Comparison of ENCODE assay signal across 9 cellular contexts in genomic region chr20:35568645-35569044, GRCh38. TPM values are rescaled to one million over a fixed set of nuclear protein-coding genes. Genes with fewer than 3 reads are reported as not detected.
DNase-seq lines count a peak whose midpoint lies in the region; ATAC-seq and TF ChIP-seq lines count a peak whose summit lies in the region.
"Had no signal": no experiment of that assay in that cellular context is flagged by ENCODE, and none has a peak within 500 bp of the region (broad histone marks: within the 10 kb centered on the region; RNA-seq: fewer than 3 reads in every experiment).

No MANE protein-coding gene starts in this region.

- POLR2A ChIA-PET in A673 (lab: Charles Lee; ENCODE audit: low non-redundant PET): no interaction called here

- H3K27me3 ChIP-seq in A673 (replicated peaks; ENCODE audit: insufficient read depth, low read depth, low read length, poor library complexity) (no peaks in the 10 kb centered on the region), GM06990 (replicated peaks; ENCODE audit: control insufficient read depth, insufficient read depth, low read length) (no peaks in the 10 kb centered on the region), OCI-LY3 (ENCODE audit: low read depth, low read length) (peaks cover 11% of the 10 kb centered on the region), left ventricle myocardium inferior (ENCODE audit: low read depth) (no peaks in the 10 kb centered on the region), MG63 (peaks cover 3% of the 10 kb centered on the region; the same call in 1 of the 2 replicates)
- H3K27me3 ChIP-seq: colonic mucosa had no signal

- no peaks in the 10 kb centered on the region for H3K79me2 ChIP-seq in OCI-LY3 (ENCODE audit: low read length)

- BruUV-seq in A673 (replicated peaks; lab: Mats Ljungman, UMichigan): no TSS peak

- H3K36me3 ChIP-seq in A673 (ENCODE audit: insufficient read depth, low read length, poor library complexity, severe bottlenecking): no peaks in the 10 kb centered on the region
- no peaks in the 10 kb centered on the region for H3K36me3 ChIP-seq in GM06990 (ENCODE audit: control insufficient read depth, insufficient read depth, low read length)
- no peaks in the 10 kb centered on the region for H3K36me3 ChIP-seq in OCI-LY3 (replicated peaks; ENCODE audit: low read depth, low read length)
- peaks cover 6% of the 10 kb centered on the region for H3K36me3 ChIP-seq in left ventricle myocardium inferior
- no peaks in the 10 kb centered on the region for H3K36me3 ChIP-seq in MG63
- H3K36me3 ChIP-seq: colonic mucosa had no signal

- H3K4me1 Mint-ChIP-seq in activated naive CD8-positive, alpha-beta T cell treated with anti-CD3 and anti-CD28 coated beads, Interleukin-2, amount 50 U/mL, for 24 hours: no peaks in the 10 kb centered on the region

- CTCF ChIA-PET in A673 (lab: Charles Lee): no interaction called here

- peak; percentile 32; the same call in 1 of the 2 replicates for TF ChIP-seq CTCF in A673 (conservative IDR thresholded peaks at IDR 0.05; ENCODE audit: low read depth, low read length)
- peak; percentile 33 for TF ChIP-seq CTCF in GM06990 (IDR thresholded peaks at IDR 0.05; ENCODE audit: insufficient read depth, low read length, poor library complexity, severe bottlenecking)
- TF ChIP-seq CTCF in OCI-LY3 (IDR thresholded peaks at IDR 0.05; ENCODE audit: low read depth, low read length): peak; percentile 44
- TF ChIP-seq CTCF in fibroblast of pulmonary artery (IDR thresholded peaks at IDR 0.05; ENCODE audit: low read length, missing control alignments): peak; percentile 27
- no peak for TF ChIP-seq CTCF in left ventricle myocardium inferior (IDR thresholded peaks at IDR 0.05; ENCODE audit: borderline replicate concordance)

- peaks cover 3% of the 10 kb centered on the region for H3K36me3 Mint-ChIP-seq in activated naive CD8-positive, alpha-beta T cell treated with anti-CD3 and anti-CD28 coated beads, Interleukin-2, amount 50 U/mL, for 24 hours (ENCODE audit: low read depth)

- H4K20me1 ChIP-seq in OCI-LY3 (ENCODE audit: insufficient read depth, low read length): no peaks in the 10 kb centered on the region

- no peak overlapping the region for H3K27ac Mint-ChIP-seq in activated naive CD8-positive, alpha-beta T cell treated with anti-CD3 and anti-CD28 coated beads, Interleukin-2, amount 50 U/mL, for 24 hours

- H3K4me3 ChIP-seq in A673 (ENCODE audit: low read depth, low read length, poor library complexity, severe bottlenecking): no peak overlapping the region
- H3K4me3 ChIP-seq in GM06990 (replicated peaks; ENCODE audit: low read depth, low read length): no peak overlapping the region
- no peak overlapping the region for H3K4me3 ChIP-seq in OCI-LY3 (ENCODE audit: low read length)
- H3K4me3 ChIP-seq in fibroblast of pulmonary artery (replicated peaks; ENCODE audit: low read depth, low read length): no peak overlapping the region
- H3K4me3 ChIP-seq in left ventricle myocardium inferior: no peak overlapping the region
- H3K4me3 ChIP-seq in MG63: no peak overlapping the region
- H3K4me3 ChIP-seq: colonic mucosa had no signal

- no peak overlapping the region for H2AFZ ChIP-seq in OCI-LY3 (ENCODE audit: low read depth, low read length)

- intact Hi-C loops in A673 (cut with micrococcal nuclease; ENCODE audit: unreplicated experiment): no loop called here
- intact Hi-C loops in left ventricle myocardium inferior (cut with micrococcal nuclease): no loop called here

- H3K9ac ChIP-seq in OCI-LY3 (ENCODE audit: low read length): no peak overlapping the region

- no peaks in the 10 kb centered on the region for H3K4me1 ChIP-seq in A673 (ENCODE audit: insufficient read depth, low read length, poor library complexity, severe bottlenecking)
- no peaks in the 10 kb centered on the region for H3K4me1 ChIP-seq in OCI-LY3 (ENCODE audit: low read length)
- H3K4me1 ChIP-seq in left ventricle myocardium inferior: no peaks in the 10 kb centered on the region
- H3K4me1 ChIP-seq: colonic mucosa had no signal

- H3K4me3 Mint-ChIP-seq in activated naive CD8-positive, alpha-beta T cell treated with anti-CD3 and anti-CD28 coated beads, Interleukin-2, amount 50 U/mL, for 24 hours: no peak overlapping the region

- H3K9me3 ChIP-seq in A673 (ENCODE audit: low read depth, low read length, poor library complexity, severe bottlenecking) (no peaks in the 10 kb centered on the region), OCI-LY3 (ENCODE audit: insufficient read depth, low read length) (no peaks in the 10 kb centered on the region), left ventricle myocardium inferior (replicated peaks) (peaks cover 15% of the 10 kb centered on the region), MG63 (peaks cover 5% of the 10 kb centered on the region)
- H3K9me3 ChIP-seq: colonic mucosa had no signal

- no peak for ATAC-seq in HG02885 (IDR thresholded peaks at IDR 0.05; ENCODE audit: poor library complexity, unreplicated experiment)
- ATAC-seq in activated naive CD8-positive, alpha-beta T cell treated with anti-CD3 and anti-CD28 coated beads, Interleukin-2, amount 50 U/mL, for 24 hours: no peak

- DNase-seq in A673 (ENCODE audit: low spot score) (no peak), GM06990 (ENCODE audit: extremely low read depth, insufficient read length) (no peak), fibroblast of pulmonary artery (ENCODE audit: low read depth) (no peak), left ventricle myocardium inferior (no peak), MG63 (no peak)
- no peak for DNase-seq in activated naive CD8-positive, alpha-beta T cell treated with anti-CD3 and anti-CD28 coated beads, Interleukin-2, amount 50 U/mL, for 24 hours
- DNase-seq: colonic mucosa had no signal

- H3K9me3 Mint-ChIP-seq in activated naive CD8-positive, alpha-beta T cell treated with anti-CD3 and anti-CD28 coated beads, Interleukin-2, amount 50 U/mL, for 24 hours: peaks cover 5% of the 10 kb centered on the region

- H3K27me3 Mint-ChIP-seq in activated naive CD8-positive, alpha-beta T cell treated with anti-CD3 and anti-CD28 coated beads, Interleukin-2, amount 50 U/mL, for 24 hours: peaks cover 5% of the 10 kb centered on the region

- H3K27ac ChIP-seq in A673 (ENCODE audit: low read depth, low read length, poor library complexity, severe bottlenecking): no peak overlapping the region
- no peak overlapping the region for H3K27ac ChIP-seq in OCI-LY3 (ENCODE audit: low read length)
- no peak overlapping the region for H3K27ac ChIP-seq in left ventricle myocardium inferior (replicated peaks)
- H3K27ac ChIP-seq: colonic mucosa had no signal

- H3K4me2 ChIP-seq in OCI-LY3 (ENCODE audit: low read length): no peak overlapping the region

RNA-seq across cellular contexts. Expression of gene ERGIC3, which starts 26.8 kb away (rescaled TPM):
- total RNA-seq in A673 (2021): 256 and 258 TPM in 2 replicates
- total RNA-seq in left ventricle myocardium inferior: 103 TPM
- total RNA-seq in MG63 (2014; rRNA removed; shearing (Covaris generic); ENCODE audit: low replicate concordance): 392 and 530 TPM in 2 replicates

RNA-seq across cellular contexts. Expression of gene C20orf173, which starts 39.2 kb away (rescaled TPM):
- total RNA-seq in A673 (2021) (not detected in 2 replicates), left ventricle myocardium inferior (not detected)
- not detected in 2 replicates for total RNA-seq in MG63 (2014; rRNA removed; shearing (Covaris generic); ENCODE audit: low replicate concordance)
- total RNA-seq: colonic mucosa had no signal

RNA-seq across cellular contexts. Expression of gene SPAG4, which starts 47.0 kb away (rescaled TPM):
- total RNA-seq in A673 (2021) (0.67 and 1.2 TPM in 2 replicates), left ventricle myocardium inferior (2.3 TPM)
- total RNA-seq in MG63 (2014; rRNA removed; shearing (Covaris generic); ENCODE audit: low replicate concordance): 0.47 and 1.4 TPM in 2 replicates
